In the genomic region with DNA sequence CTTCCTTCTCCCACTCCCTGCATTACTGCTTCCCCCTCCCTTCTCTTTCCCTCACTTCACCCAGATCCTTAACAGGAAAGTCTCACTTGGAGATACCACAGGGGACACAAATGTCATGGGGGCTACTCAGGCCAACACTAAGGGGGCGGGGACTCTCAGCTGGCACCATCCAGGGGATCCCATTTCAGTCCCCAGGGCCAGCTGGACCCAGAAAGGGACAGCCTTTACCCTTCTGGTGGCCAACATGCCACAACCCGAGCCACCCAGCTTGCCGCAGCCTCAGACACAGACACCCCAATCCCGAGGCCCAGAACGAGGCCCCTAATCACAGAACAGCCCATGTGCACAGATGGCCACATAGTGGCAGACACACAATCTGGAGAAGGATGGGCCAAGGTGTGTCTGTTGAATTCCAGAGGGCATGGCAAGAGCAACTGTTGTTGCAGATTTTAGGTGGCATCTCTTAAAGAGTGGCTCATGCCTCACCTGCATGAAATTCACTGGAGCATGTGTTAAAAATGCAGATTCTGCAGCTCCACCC, we compare ENCODE assay signal across 17 cellular contexts. TPM values are rescaled to one million over a fixed set of nuclear protein-coding genes. Genes with fewer than 3 reads are reported as not detected.
DNase-seq lines count a peak whose midpoint lies in the region; ATAC-seq lines count a peak whose summit lies in the region.
"Had no signal": no experiment of that assay in that cellular context is flagged by ENCODE, and none has a peak within 500 bp of the region (broad histone marks: within the 10 kb centered on the region; RNA-seq: fewer than 3 reads in every experiment).

No MANE protein-coding gene starts in this region.

- H3K9me3 Mint-ChIP-seq in activated T-cell treated with anti-CD3 and anti-CD28 coated beads, Interleukin-2, amount 50 U/mL, for 72 hours = no peaks in the 10 kb centered on the region
- no peaks in the 10 kb centered on the region for H3K9me3 Mint-ChIP-seq in activated T-helper 17 cell treated with anti-CD3 and anti-CD28 coated beads, Interleukin-2, amount 50 U/mL, for 72 hours
- H3K9me3 Mint-ChIP-seq in immature natural killer cell = no peaks in the 10 kb centered on the region
- H3K9me3 Mint-ChIP-seq in stimulated activated memory B cell treated with anti-CD40 and anti-IgM and Interleukin-4, amounts not matched to agents 10 μg/mL and 1 μg/mL and 100 μg/mL, for 72 hours = no peaks in the 10 kb centered on the region
- H3K9me3 Mint-ChIP-seq: stimulated activated naive B cell treated with anti-CD40 and anti-IgM and Interleukin-4, amounts not matched to agents 10 μg/mL and 1 μg/mL and 100 μg/mL, for 72 hours had no signal

- H3K27me3 Mint-ChIP-seq in activated T-cell treated with anti-CD3 and anti-CD28 coated beads, Interleukin-2, amount 50 U/mL, for 72 hours (ENCODE audit: low read depth) = no peaks in the 10 kb centered on the region
- no peaks in the 10 kb centered on the region for H3K27me3 Mint-ChIP-seq in activated T-helper 17 cell treated with anti-CD3 and anti-CD28 coated beads, Interleukin-2, amount 50 U/mL, for 72 hours
- peaks cover 0 to 1% (median 0%) of the 10 kb centered on the region in 3 donors for H3K27me3 Mint-ChIP-seq in immature natural killer cell (ENCODE audit: low read depth in 3 of 3)
- no peaks in the 10 kb centered on the region for H3K27me3 Mint-ChIP-seq in stimulated activated memory B cell treated with anti-CD40 and anti-IgM and Interleukin-4, amounts not matched to agents 10 μg/mL and 1 μg/mL and 100 μg/mL, for 72 hours
- H3K27me3 Mint-ChIP-seq: stimulated activated naive B cell treated with anti-CD40 and anti-IgM and Interleukin-4, amounts not matched to agents 10 μg/mL and 1 μg/mL and 100 μg/mL, for 72 hours had no signal

- peaks cover 0 to 6% of the 10 kb centered on the region in 2 donors for H3K36me3 Mint-ChIP-seq in activated T-cell treated with anti-CD3 and anti-CD28 coated beads, Interleukin-2, amount 50 U/mL, for 72 hours (ENCODE audit: insufficient read depth in 2 of 2)
- H3K36me3 Mint-ChIP-seq in activated T-helper 17 cell treated with anti-CD3 and anti-CD28 coated beads, Interleukin-2, amount 50 U/mL, for 72 hours (ENCODE audit: low read depth) = peaks cover 16% of the 10 kb centered on the region
- peaks cover 3 to 18% (median 5%) of the 10 kb centered on the region in 3 donors for H3K36me3 Mint-ChIP-seq in immature natural killer cell
- peaks cover 5% of the 10 kb centered on the region for H3K36me3 Mint-ChIP-seq in stimulated activated memory B cell treated with anti-CD40 and anti-IgM and Interleukin-4, amounts not matched to agents 10 μg/mL and 1 μg/mL and 100 μg/mL, for 72 hours

- H3K4me1 Mint-ChIP-seq in activated T-cell treated with anti-CD3 and anti-CD28 coated beads, Interleukin-2, amount 50 U/mL, for 72 hours (ENCODE audit: low read depth) = peaks cover 76% of the 10 kb centered on the region
- peaks cover 32% of the 10 kb centered on the region for H3K4me1 Mint-ChIP-seq in activated T-helper 17 cell treated with anti-CD3 and anti-CD28 coated beads, Interleukin-2, amount 50 U/mL, for 72 hours
- H3K4me1 Mint-ChIP-seq in immature natural killer cell = peaks cover 70 to 89% of the 10 kb centered on the region in 2 donors
- H3K4me1 Mint-ChIP-seq in stimulated activated memory B cell treated with anti-CD40 and anti-IgM and Interleukin-4, amounts not matched to agents 10 μg/mL and 1 μg/mL and 100 μg/mL, for 72 hours = peaks cover 77% of the 10 kb centered on the region

- peak overlapping the region; percentile 32 for H3K27ac Mint-ChIP-seq in activated T-cell treated with anti-CD3 and anti-CD28 coated beads, Interleukin-2, amount 50 U/mL, for 72 hours
- H3K27ac Mint-ChIP-seq in activated T-helper 17 cell treated with anti-CD3 and anti-CD28 coated beads, Interleukin-2, amount 50 U/mL, for 72 hours = peak overlapping the region; percentile 84
- H3K27ac Mint-ChIP-seq in immature natural killer cell = peak overlapping the region; percentile 13 to 82 (median 66)
- H3K27ac Mint-ChIP-seq in stimulated activated memory B cell treated with anti-CD40 and anti-IgM and Interleukin-4, amounts not matched to agents 10 μg/mL and 1 μg/mL and 100 μg/mL, for 72 hours = peak overlapping the region; percentile 93

- no peak overlapping the region for H3K4me3 Mint-ChIP-seq in activated T-cell treated with anti-CD3 and anti-CD28 coated beads, Interleukin-2, amount 50 U/mL, for 72 hours
- no peak overlapping the region for H3K4me3 Mint-ChIP-seq in activated T-helper 17 cell treated with anti-CD3 and anti-CD28 coated beads, Interleukin-2, amount 50 U/mL, for 72 hours
- H3K4me3 Mint-ChIP-seq in immature natural killer cell = no peak overlapping the region
- no peak overlapping the region for H3K4me3 Mint-ChIP-seq in stimulated activated memory B cell treated with anti-CD40 and anti-IgM and Interleukin-4, amounts not matched to agents 10 μg/mL and 1 μg/mL and 100 μg/mL, for 72 hours
- H3K4me3 Mint-ChIP-seq: stimulated activated naive B cell treated with anti-CD40 and anti-IgM and Interleukin-4, amounts not matched to agents 10 μg/mL and 1 μg/mL and 100 μg/mL, for 72 hours had no signal

- ATAC-seq in activated T-cell treated with anti-CD3 and anti-CD28 coated beads, Interleukin-2, amount 50 U/mL, for 72 hours (replicated peaks in 1 of 2) = no peak
- no peak for ATAC-seq in activated T-helper 17 cell treated with anti-CD3 and anti-CD28 coated beads, Interleukin-2, amount 50 U/mL, for 72 hours (replicated peaks)
- ATAC-seq in stimulated activated memory B cell treated with anti-CD40 and anti-IgM and Interleukin-4, amounts not matched to agents 10 μg/mL and 1 μg/mL and 100 μg/mL, for 72 hours = no peak
- ATAC-seq in GM18861 (IDR thresholded peaks at IDR 0.05; ENCODE audit: unreplicated experiment) = no peak
- no peak for ATAC-seq in GM19324 (IDR thresholded peaks at IDR 0.05; ENCODE audit: low FRiP score, unreplicated experiment)
- ATAC-seq: PC-3; stimulated activated naive B cell treated with anti-CD40 and anti-IgM and Interleukin-4, amounts not matched to agents 10 μg/mL and 1 μg/mL and 100 μg/mL, for 72 hours had no signal

- no peak for DNase-seq in activated T-cell treated with anti-CD3 and anti-CD28 coated beads, Interleukin-2, amount 50 U/mL, for 72 hours
- no peak for DNase-seq in activated T-cell treated with anti-CD3 and anti-CD28 coated beads, Interleukin-2, amount 50 U/mL, for 48 hours
- DNase-seq in immature natural killer cell (no peak), H4 (ENCODE audit: low spot score) (no peak)
- DNase-seq: ACHN; amygdala; Caco-2; colonic mucosa; NCI-H2029; occipital lobe; PC-3; stimulated activated naive B cell treated with anti-CD40 and anti-IgM and Interleukin-4, amounts not matched to agents 10 μg/mL and 1 μg/mL and 100 μg/mL, for 72 hours; uterus had no signal

RNA-seq across cellular contexts. Expression of gene CAMK2G, which starts 5.6 kb away (rescaled TPM):
- 10 to 100 TPM; 25.0 to 30.3 TPM for total RNA-seq in activated T-cell treated with anti-CD3 and anti-CD28 coated beads, Interleukin-2, amount 50 U/mL, for 72 hours
- total RNA-seq in activated T-helper 17 cell treated with anti-CD3 and anti-CD28 coated beads, Interleukin-2, amount 50 U/mL, for 72 hours = 10 to 100 TPM; 19.5 to 23.2 TPM
- 1 to 10 TPM; 4.8 to 5.8 (median 5.0) TPM for polyA plus RNA-seq in immature natural killer cell
- total RNA-seq in H4 (2014; rRNA removed; shearing (Covaris generic)) = 24.1 and 27.4 TPM in 2 replicates

RNA-seq across cellular contexts. Expression of gene PLAU, which starts 42.2 kb away (rescaled TPM):
- total RNA-seq in activated T-cell treated with anti-CD3 and anti-CD28 coated beads, Interleukin-2, amount 50 U/mL, for 72 hours = under 1 TPM; 0.43 to 0.44 TPM
- total RNA-seq in activated T-helper 17 cell treated with anti-CD3 and anti-CD28 coated beads, Interleukin-2, amount 50 U/mL, for 72 hours = under 1 TPM; 0.37 to 0.67 TPM
- under 1 TPM in 1 of 3 donors, not detected in 2; 0.08 TPM for polyA plus RNA-seq in immature natural killer cell
- 149 and 153 TPM in 2 replicates for total RNA-seq in H4 (2014; rRNA removed; shearing (Covaris generic))

RNA-seq across cellular contexts. Expression of gene NDST2, which starts 57.3 kb away (rescaled TPM):
- total RNA-seq in activated T-cell treated with anti-CD3 and anti-CD28 coated beads, Interleukin-2, amount 50 U/mL, for 72 hours = 100 to 1,000 TPM; 120 to 127 TPM
- 10 to 100 TPM; 41.2 to 64.0 TPM for total RNA-seq in activated T-helper 17 cell treated with anti-CD3 and anti-CD28 coated beads, Interleukin-2, amount 50 U/mL, for 72 hours
- 10 to 100 TPM; 10.6 to 29.9 (median 10.7) TPM for polyA plus RNA-seq in immature natural killer cell
- total RNA-seq in H4 (2014; rRNA removed; shearing (Covaris generic)) = 8.5 and 14.8 TPM in 2 replicates

Comparison
In these comparisons a context has a peak if more than half of its experiments do, and no peak if none do; other contexts are left out.
1. H3K27ac Mint-ChIP-seq: peak in every context shown above with its lines; median percentile 93 in stimulated activated memory B cell treated with anti-CD40 and anti-IgM and Interleukin-4, amounts not matched to agents 10 μg/mL and 1 μg/mL and 100 μg/mL, for 72 hours; 84 in activated T-helper 17 cell treated with anti-CD3 and anti-CD28 coated beads, Interleukin-2, amount 50 U/mL, for 72 hours; 66 in immature natural killer cell; 32 in activated T-cell treated with anti-CD3 and anti-CD28 coated beads, Interleukin-2, amount 50 U/mL, for 72 hours.
2. RNA of gene PLAU, which starts 42.2 kb away (total RNA-seq): 149 to 153 TPM in H4; 0.37 to 0.67 TPM in activated T-helper 17 cell treated with anti-CD3 and anti-CD28 coated beads, Interleukin-2, amount 50 U/mL, for 72 hours and 0.43 to 0.44 TPM in activated T-cell treated with anti-CD3 and anti-CD28 coated beads, Interleukin-2, amount 50 U/mL, for 72 hours; every median in the first group is over 10 times any median in the second.